8 cellular contexts compared by ENCODE assay signal in genomic region chr13:100573121-100573520, GRCh38. TPM values are rescaled to one million over a fixed set of nuclear protein-coding genes. Genes with fewer than 3 reads are reported as not detected.
DNase-seq lines count a peak whose midpoint lies in the region; ATAC-seq and TF ChIP-seq lines count a peak whose summit lies in the region.

No MANE protein-coding gene starts in this region.

- TF ChIP-seq CTCF in WTC11 (IDR thresholded peaks at IDR 0.05): peak; percentile 82
- peak; percentile 70 for TF ChIP-seq CTCF in cardiac fibroblast (IDR thresholded peaks at IDR 0.05; ENCODE audit: low read depth, low read length)

- no peak overlapping the region for H3K27ac Mint-ChIP-seq in WTC11

- CTCF ChIA-PET in WTC11 (lab: Charles Lee): interaction anchor here (0.5 to 2.6 kb wide), 40 partner anchors 8 to 994 kb away, joined by 3 to 24 read pairs (median 4); partner anchors contain the start of genes CLYBL and GGACT

- H3K4me1 Mint-ChIP-seq in WTC11: peaks cover 9% of the 10 kb centered on the region

- no peak overlapping the region for H3K4me3 ChIP-seq in cardiac fibroblast (replicated peaks in 1 of 2; ENCODE audit: low read depth in 2 of 2, low read length in 2 of 2)

- ATAC-seq in GM18868 (IDR thresholded peaks at IDR 0.05; ENCODE audit: unreplicated experiment): peak; percentile 98
- peak; percentile 96 for ATAC-seq in HG03095 (IDR thresholded peaks at IDR 0.05; ENCODE audit: unreplicated experiment)
- ATAC-seq in WTC11: peak; percentile 97
- ATAC-seq in left lobe of liver: peak; percentile 97

- H3K36me3 Mint-ChIP-seq in WTC11: peaks cover 13% of the 10 kb centered on the region

- H3K27me3 Mint-ChIP-seq in WTC11 (ENCODE audit: low read depth): no peaks in the 10 kb centered on the region

- H3K9me3 Mint-ChIP-seq in WTC11: peaks cover 18% of the 10 kb centered on the region

- DNase-seq in AG08396 (ENCODE audit: low spot score) (peak; percentile 60), NCI-H2171 (lab: John Stamatoyannopoulos, UW) (peak; percentile 38), WTC11 (ENCODE audit: low spot score) (peak; percentile 82), cardiac fibroblast (ENCODE audit: low read depth in 2 of 2) (peak; percentile 87 to 88), left lobe of liver (ENCODE audit: low spot score) (peak; percentile 76)
- peak; percentile 67 for DNase-seq in stimulated activated CD8-positive, alpha-beta memory T cell treated with anti-CD3 and anti-CD28 coated beads, Interleukin-12 subunit alpha, Interleukin-12 subunit beta, amount 100 ng/mL, for 1 hour (ENCODE audit: low read depth)

- no peak overlapping the region for H3K4me3 Mint-ChIP-seq in WTC11

- POLR2A ChIA-PET in WTC11 (lab: Charles Lee): no interaction called here

TF ChIP-seq in WTC11, 78 proteins besides CTCF, POLR2A, EP300 and RAD21:
- no peak for TF ChIP-seq ZNF317 (CRISPR knock-in tag; IDR thresholded peaks at IDR 0.05; ENCODE audit: borderline replicate concordance, low read depth)
- no peak for TF ChIP-seq ZBTB43 (CRISPR knock-in tag; IDR thresholded peaks at IDR 0.05)
- TF ChIP-seq ZNF671 (CRISPR knock-in tag; IDR thresholded peaks at IDR 0.05): no peak
- TF ChIP-seq GTF2I (CRISPR knock-in tag; conservative IDR thresholded peaks at IDR 0.05): no peak

RNA-seq across cellular contexts. Expression of gene GGACT, which starts 15.5 kb away (rescaled TPM):
- 2.4 to 3.8 TPM (median 2.5 TPM) in 3 replicates for total RNA-seq in WTC11 (2021)
- 9.6 TPM for total RNA-seq in left lobe of liver
